ENCODE assay signal across 12 cellular contexts in the genomic region with DNA sequence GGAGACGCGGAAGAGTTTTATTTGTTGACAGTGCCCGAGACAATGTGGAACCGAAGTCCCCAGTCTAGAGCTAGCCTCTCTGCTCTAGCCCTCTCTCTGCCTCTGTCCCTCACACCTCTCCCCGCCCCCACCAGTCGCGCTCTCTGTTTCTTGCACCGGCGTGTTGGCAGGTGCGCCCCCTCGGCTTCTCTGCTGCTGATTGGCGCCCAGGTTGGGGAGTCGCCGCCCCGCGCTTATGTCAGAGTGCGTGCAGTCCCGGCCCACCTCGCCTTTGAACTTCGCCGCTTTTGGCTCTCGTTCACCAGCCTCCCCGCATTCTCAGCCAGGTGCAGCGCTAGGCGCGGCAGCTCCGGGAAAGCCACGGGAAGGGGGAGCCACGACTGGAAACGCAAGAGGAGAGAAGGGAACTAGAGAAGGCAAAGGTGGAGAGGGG. TPM values are rescaled to one million over a fixed set of nuclear protein-coding genes. Genes with fewer than 3 reads are reported as not detected.
A peak's percentile ranks its signal among the peaks of the same experiment; 100 is the strongest.
DNase-seq lines count a peak whose midpoint lies in the region; ATAC-seq and TF ChIP-seq lines count a peak whose summit lies in the region.
"Had no signal": no experiment of that assay in that cellular context is flagged by ENCODE, and none has a peak within 500 bp of the region (broad histone marks: within the 10 kb centered on the region; RNA-seq: fewer than 3 reads in every experiment).

TSS of gene SOX14 (plus strand) at position 315 of the 433 bp plus-strand sequence. CDS start 470 bp downstream, outside the sequence.

- no peak for TF ChIP-seq POLR2A in body of pancreas (IDR thresholded peaks at IDR 0.05)

- peaks cover 0 to 40% of the 10 kb centered on the region in 2 donors for H3K27me3 ChIP-seq in body of pancreas
- peaks cover 0 to 4% of the 10 kb centered on the region in 2 donors for H3K27me3 ChIP-seq in naive thymus-derived CD4-positive, alpha-beta T cell (ENCODE audit: control insufficient read depth in 2 of 2, insufficient read depth in 2 of 2, low read length in 2 of 2)
- peaks cover 98% of the 10 kb centered on the region for H3K27me3 ChIP-seq in foreskin keratinocyte

- H3K4me1 ChIP-seq in body of pancreas (peaks cover 49% of the 10 kb centered on the region), foreskin keratinocyte (no peaks in the 10 kb centered on the region)
- H3K4me1 ChIP-seq in naive thymus-derived CD4-positive, alpha-beta T cell (ENCODE audit: control insufficient read depth in 2 of 2, insufficient read depth in 2 of 2, low read length in 2 of 2), result no peaks in the 10 kb centered on the region

- no peaks in the 10 kb centered on the region for H3K9me3 Mint-ChIP-seq in mesothelial cell of epicardium
- peaks cover 0 to 10% (median 0%) of the 10 kb centered on the region in 11 donors for H3K9me3 Mint-ChIP-seq in naive thymus-derived CD4-positive, alpha-beta T cell
- H3K9me3 Mint-ChIP-seq in immature natural killer cell, result peaks cover 0 to 23% (median 2%) of the 10 kb centered on the region in 6 donors

- ATAC-seq in body of pancreas, result peak; percentile 72
- ATAC-seq in naive thymus-derived CD4-positive, alpha-beta T cell, result no peak
- no peak for ATAC-seq in foreskin keratinocyte

- H3K27me3 Mint-ChIP-seq in mesothelial cell of epicardium (ENCODE audit: low read depth) (peaks cover 99% of the 10 kb centered on the region), immature natural killer cell (ENCODE audit: low read depth in 3 of 3) (peaks cover 11 to 19% (median 16%) of the 10 kb centered on the region in 3 donors)
- peaks cover 63 to 90% (median 80%) of the 10 kb centered on the region in 5 donors for H3K27me3 Mint-ChIP-seq in naive thymus-derived CD4-positive, alpha-beta T cell

- no peak for TF ChIP-seq CTCF in body of pancreas (IDR thresholded peaks at IDR 0.05)
- no peak for TF ChIP-seq CTCF in mesothelial cell of epicardium (IDR thresholded peaks at IDR 0.05; ENCODE audit: unreplicated experiment)
- TF ChIP-seq CTCF in foreskin keratinocyte (conservative IDR thresholded peaks at IDR 0.05), result no peak

- no peaks in the 10 kb centered on the region for H3K9me3 ChIP-seq in body of pancreas
- no peaks in the 10 kb centered on the region for H3K9me3 ChIP-seq in naive thymus-derived CD4-positive, alpha-beta T cell (ENCODE audit: control insufficient read depth in 2 of 3, low read length in 3 of 3)

- H3K27ac ChIP-seq in body of pancreas (no peak within 1 kb of the TSS), foreskin keratinocyte (no peak within 1 kb of the TSS)
- no peak within 1 kb of the TSS for H3K27ac ChIP-seq in naive thymus-derived CD4-positive, alpha-beta T cell (ENCODE audit: low read depth, low read length)

- H3K4me3 Mint-ChIP-seq in mesothelial cell of epicardium (peak within 1 kb of the TSS; percentile 63), immature natural killer cell (no peak within 1 kb of the TSS)
- H3K4me3 Mint-ChIP-seq in naive thymus-derived CD4-positive, alpha-beta T cell, result no peak within 1 kb of the TSS

- no peak within 1 kb of the TSS for H3K27ac Mint-ChIP-seq in mesothelial cell of epicardium
- peak within 1 kb of the TSS in 1 of 9 donors; percentile 13 for H3K27ac Mint-ChIP-seq in naive thymus-derived CD4-positive, alpha-beta T cell
- H3K27ac Mint-ChIP-seq in immature natural killer cell, result no peak within 1 kb of the TSS

- H3K4me3 ChIP-seq in body of pancreas, result peak within 1 kb of the TSS in 1 of 2 donors; percentile 1
- no peak within 1 kb of the TSS for H3K4me3 ChIP-seq in naive thymus-derived CD4-positive, alpha-beta T cell (ENCODE audit: low read length)

- DNase-seq in D341Med (ENCODE audit: low spot score) (peak; percentile 78), HEK293T (ENCODE audit: extremely low spot score) (peak; percentile 22), body of pancreas (peak; percentile 45 to 83 (median 71)), mesothelial cell of epicardium (ENCODE audit: low spot score in 2 of 2, unreplicated experiment in 2 of 2) (peak; percentile 42 to 59), foreskin keratinocyte (no peak), immature natural killer cell (no peak)
- DNase-seq in naive thymus-derived CD4-positive, alpha-beta T cell, result no peak
- no peak for DNase-seq in activated CD4-positive, CD25-positive, alpha-beta regulatory T cell treated with anti-CD3 and anti-CD28 coated beads, Interleukin-2, amount 50 U/mL, for 72 hours
- DNase-seq: Kasumi-1 had no signal

- no peaks in the 10 kb centered on the region for H3K36me3 Mint-ChIP-seq in mesothelial cell of epicardium
- H3K36me3 Mint-ChIP-seq in naive thymus-derived CD4-positive, alpha-beta T cell, result peaks cover 0 to 16% (median 0%) of the 10 kb centered on the region in 5 donors
- H3K36me3 Mint-ChIP-seq in immature natural killer cell, result peaks cover 0 to 3% (median 0%) of the 10 kb centered on the region in 3 donors

- H3K36me3 ChIP-seq in body of pancreas (replicated peaks in 1 of 2; ENCODE audit: insufficient read depth in 1 of 2, low read depth in 2 of 2), result no peaks in the 10 kb centered on the region
- H3K36me3 ChIP-seq in naive thymus-derived CD4-positive, alpha-beta T cell (ENCODE audit: control insufficient read depth in 2 of 3, insufficient read depth in 3 of 3, low read length in 3 of 3), result no peaks in the 10 kb centered on the region

- intact Hi-C loops in body of pancreas (cut with DNase I), result no loop called here
- intact Hi-C loops in naive thymus-derived CD4-positive, alpha-beta T cell (cut with micrococcal nuclease), result no loop called here

- POLR2A ChIA-PET in HEK293T (lab: Yijun Ruan, JAX), result no interaction called here
- POLR2A ChIA-PET in naive thymus-derived CD4-positive, alpha-beta T cell (lab: Charles Lee), result no interaction called here

- 0% methylated on average over 25 to 30 of the region's 30 CpGs for WGBS in body of pancreas, 2 donors

- CTCF ChIA-PET in HEK293T (lab: Yijun Ruan, JAX), result no interaction called here
- CTCF ChIA-PET in naive thymus-derived CD4-positive, alpha-beta T cell (lab: Charles Lee), result interaction anchor here (0.7 kb wide), 1 partner anchor 14 kb away, joined by 3 read pairs; no protein-coding TSS in a partner anchor

- H3K4me1 Mint-ChIP-seq in mesothelial cell of epicardium (peaks cover 36% of the 10 kb centered on the region), immature natural killer cell (no peaks in the 10 kb centered on the region)
- peaks cover 0 to 13% (median under 1%) of the 10 kb centered on the region in 7 donors for H3K4me1 Mint-ChIP-seq in naive thymus-derived CD4-positive, alpha-beta T cell

TF ChIP-seq in HEK293T, 16 proteins besides CTCF, POLR2A, EP300 and RAD21:
- TF ChIP-seq FOXK2 (IDR thresholded peaks at IDR 0.05), result no peak
- no peak for TF ChIP-seq SP1 (IDR thresholded peaks at IDR 0.05)
- TF ChIP-seq FOXM1 (IDR thresholded peaks at IDR 0.05; ENCODE audit: borderline replicate concordance), result no peak
- TF ChIP-seq TARDBP (IDR thresholded peaks at IDR 0.05), result no peak
- TF ChIP-seq NFRKB (IDR thresholded peaks at IDR 0.05), result no peak
- no peak for TF ChIP-seq SUZ12 (IDR thresholded peaks at IDR 0.05)
- TF ChIP-seq BHLHE40 (IDR thresholded peaks at IDR 0.05; ENCODE audit: borderline replicate concordance), result no peak
- TF ChIP-seq ARNT (IDR thresholded peaks at IDR 0.05), result no peak
- no peak for TF ChIP-seq CTBP1 (IDR thresholded peaks at IDR 0.05; ENCODE audit: borderline replicate concordance)
- no peak for TF ChIP-seq HDGF (IDR thresholded peaks at IDR 0.05; ENCODE audit: borderline replicate concordance)
- TF ChIP-seq ELF4 (IDR thresholded peaks at IDR 0.05), result no peak
- no peak for TF ChIP-seq ZNF384 (IDR thresholded peaks at IDR 0.05)
- no peak for TF ChIP-seq LEF1 (IDR thresholded peaks at IDR 0.05; ENCODE audit: borderline replicate concordance)
- TF ChIP-seq L3MBTL2 (conservative IDR thresholded peaks at IDR 0.05), result no peak
- no peak for TF ChIP-seq FOXA1 (IDR thresholded peaks at IDR 0.05)
- no peak for TF ChIP-seq PKNOX1 (IDR thresholded peaks at IDR 0.05)
TF ChIP-seq in HEK293T: peak in this region for 0.

RNA-seq across cellular contexts. Expression of gene SOX14, which starts in this region (rescaled TPM):
- not detected for total RNA-seq in body of pancreas
- total RNA-seq in mesothelial cell of epicardium, result 0.18 to 0.44 TPM (median 0.18 TPM) in 3 replicates
- not detected for total RNA-seq in naive thymus-derived CD4-positive, alpha-beta T cell
- polyA plus RNA-seq in naive thymus-derived CD4-positive, alpha-beta T cell, result not detected
- total RNA-seq in foreskin keratinocyte, result not detected in 2 replicates
- not detected in 2 replicates for polyA plus RNA-seq in foreskin keratinocyte
- not detected for polyA plus RNA-seq in immature natural killer cell
- total RNA-seq: bronchial epithelial cell; H4; T-helper 2 cell treated with Interferon-gamma antibody and Interleukin-4, amounts not matched to agents 100 ng/mL and 5 ng/mL, for 36 hours had no signal

Comparison
In these comparisons a context has a peak if more than half of its experiments do, and no peak if none do; other contexts are left out.
1. Peak in DNase-seq and ATAC-seq in body of pancreas; RNA of the gene not detected or under 1 TPM.
2. Peak in DNase-seq in mesothelial cell of epicardium; RNA of the gene not detected or under 1 TPM.
3. DNase-seq: peak in D341Med (single experiment) and HEK293T (single experiment); none in naive thymus-derived CD4-positive, alpha-beta T cell (0 of 9), foreskin keratinocyte (0 of 2), immature natural killer cell (0 of 3) and activated CD4-positive, CD25-positive, alpha-beta regulatory T cell treated with anti-CD3 and anti-CD28 coated beads, Interleukin-2, amount 50 U/mL, for 72 hours (single experiment).